ENCODE assay signal across 1 cellular context in genomic region chr1:72284084-72284397, GRCh38.
TF ChIP-seq lines count a peak whose summit lies in the region.

No MANE protein-coding gene starts in this region.

TF ChIP-seq in IMR-90, 13 proteins besides CTCF, POLR2A, EP300 and RAD21 (continued from another document):
- no peak for TF ChIP-seq USF2 (IDR thresholded peaks at IDR 0.05; ENCODE audit: low read depth, low read length)
- no peak for TF ChIP-seq RFX5 (IDR thresholded peaks at IDR 0.05; ENCODE audit: low read depth, low read length)
- no peak for TF ChIP-seq NFE2L2 (IDR thresholded peaks at IDR 0.05; ENCODE audit: low read depth, low read length)
- TF ChIP-seq CEBPB (IDR thresholded peaks at IDR 0.05; ENCODE audit: low read depth, low read length), result no peak
- TF ChIP-seq ELK1 (IDR thresholded peaks at IDR 0.05; ENCODE audit: borderline replicate concordance, low read depth, low read length), result no peak
- no peak for TF ChIP-seq MAFK (IDR thresholded peaks at IDR 0.05; ENCODE audit: low read depth, low read length)
- TF ChIP-seq CHD1 (IDR thresholded peaks at IDR 0.05; ENCODE audit: low read depth, low read length), result no peak
- TF ChIP-seq FOS (IDR thresholded peaks at IDR 0.05; ENCODE audit: low read depth, low read length), result no peak
- TF ChIP-seq BHLHE40 (IDR thresholded peaks at IDR 0.05; ENCODE audit: low read depth, low read length), result no peak
- no peak for TF ChIP-seq MXI1 (IDR thresholded peaks at IDR 0.05; ENCODE audit: borderline replicate concordance, low read depth, low read length)
